17 cellular contexts compared by ENCODE assay signal in genomic region chr6:97473979-97474378, GRCh38.
A peak's percentile ranks its signal among the peaks of the same experiment; 100 is the strongest.
DNase-seq lines count a peak whose midpoint lies in the region; ATAC-seq, FAIRE-seq and TF ChIP-seq lines count a peak whose summit lies in the region.
"Had no signal": no experiment of that assay in that cellular context is flagged by ENCODE, and none has a peak within 500 bp of the region (broad histone marks: within the 10 kb centered on the region; RNA-seq: fewer than 3 reads in every experiment).

No MANE protein-coding gene starts in this region.

- H2BK120ac ChIP-seq in mesendoderm (ENCODE audit: low read depth, low read length) = no peak overlapping the region

- no peaks in the 10 kb centered on the region for H3K36me3 ChIP-seq in mesendoderm (ENCODE audit: control insufficient read depth, insufficient read depth, low read length)
- H3K36me3 ChIP-seq in prostate gland = no peaks in the 10 kb centered on the region
- H3K36me3 ChIP-seq: BE2C had no signal

- no peak overlapping the region for H3K4ac ChIP-seq in mesendoderm (ENCODE audit: low read depth, low read length)

- no peak for ATAC-seq in GM18867 (IDR thresholded peaks at IDR 0.05; ENCODE audit: unreplicated experiment)
- ATAC-seq: CD8-positive, alpha-beta T cell had no signal

- TF ChIP-seq POLR2A in prostate gland (IDR thresholded peaks at IDR 0.05) = no peak

- H3K4me3 ChIP-seq in Jurkat, Clone E6-1 (ENCODE audit: low read length) = no peak overlapping the region
- no peak overlapping the region for H3K4me3 ChIP-seq in mesendoderm (ENCODE audit: low read length)
- H3K4me3 ChIP-seq in prostate gland = no peak overlapping the region

- H3K4me1 ChIP-seq in mesendoderm (ENCODE audit: control insufficient read depth, low read depth, low read length) (no peaks in the 10 kb centered on the region), prostate gland (replicated peaks) (no peaks in the 10 kb centered on the region)
- H3K4me1 ChIP-seq: BE2C, Caco-2 had no signal

- no peak overlapping the region for H3K56ac ChIP-seq in mesendoderm (ENCODE audit: low read length)

- H3K79me1 ChIP-seq in mesendoderm (ENCODE audit: low read length) = no peaks in the 10 kb centered on the region

- peak; percentile 81 for FAIRE-seq in D721Med (lab: Jason Lieb, UNC)
- FAIRE-seq in HTR-8/SVneo (lab: Jason Lieb, UNC) = no peak

- H3K79me2 ChIP-seq in mesendoderm (ENCODE audit: control insufficient read depth, insufficient read depth, low read length) = no peaks in the 10 kb centered on the region

- H3K27ac ChIP-seq in mesendoderm (ENCODE audit: low read depth, low read length) (no peak overlapping the region), prostate gland (no peak overlapping the region)
- H3K27ac ChIP-seq: HL-60 had no signal

- H3K23ac ChIP-seq in mesendoderm (ENCODE audit: low read length) = no peak overlapping the region

- in situ Hi-C loops in SK-MEL-5 (cut with HindIII; ENCODE audit: low pct_unique_long_range_greater_than_20kb, low sequenced_read_pairs) = no loop called here

- H2AK5ac ChIP-seq in mesendoderm (ENCODE audit: low read length) = no peak overlapping the region

- no peak overlapping the region for H4K5ac ChIP-seq in mesendoderm (ENCODE audit: low read length)

- intact Hi-C loops in prostate gland (cut with DNase I) = no loop called here

- TF ChIP-seq CTCF in D721Med (IDR thresholded peaks at IDR 0.05; ENCODE audit: insufficient read depth, missing control alignments) (no peak), prostate gland (IDR thresholded peaks at IDR 0.05) (no peak)

- no peak overlapping the region for H3K9ac ChIP-seq in mesendoderm (ENCODE audit: low read length)

- H3K27me3 ChIP-seq in mesendoderm (ENCODE audit: insufficient read depth, low read length, poor library complexity) (no peaks in the 10 kb centered on the region), prostate gland (replicated peaks; ENCODE audit: insufficient read depth) (no peaks in the 10 kb centered on the region)
- H3K27me3 ChIP-seq: BE2C had no signal

- H4K8ac ChIP-seq in mesendoderm (ENCODE audit: low read depth, low read length) = no peak overlapping the region

- H2BK15ac ChIP-seq in mesendoderm (replicated peaks; ENCODE audit: low read depth) = no peak overlapping the region

- H3K9me3 ChIP-seq in prostate gland = no peaks in the 10 kb centered on the region
- H3K9me3 ChIP-seq: BE2C, Caco-2 had no signal

- no peak overlapping the region for H3K4me2 ChIP-seq in mesendoderm (ENCODE audit: low read length)

- H3K18ac ChIP-seq in mesendoderm (ENCODE audit: low read length) = no peak overlapping the region

- no peak overlapping the region for H2BK5ac ChIP-seq in mesendoderm (ENCODE audit: low read length)

- DNase-seq in D721Med (ENCODE audit: insufficient read length, low spot score) (no peak), SK-MEL-5 (ENCODE audit: low read depth, low spot score) (peak; percentile 21), mesendoderm (peak; percentile 35), prostate gland (ENCODE audit: low spot score) (no peak), HTR-8/SVneo (ENCODE audit: insufficient read length, low spot score) (no peak)
- DNase-seq in Jurkat, Clone E6-1 (ENCODE audit: low read depth, low spot score) = peak; percentile 6
- DNase-seq in stimulated activated CD8-positive, alpha-beta memory T cell treated with anti-CD3 and anti-CD28 coated beads, Interleukin-4, amount 100 ng/mL, for 48 hours = no peak
- DNase-seq: BE2C; Caco-2; CD8-positive, alpha-beta T cell; DMS53; GF-D8; H7; HFFc6; KBM-7 had no signal

- no CpG with 5 or more reads among the region's 4 CpGs for WGBS in mesendoderm (ENCODE audit: extremely low coverage, insufficient coverage, low lambda C conversion rate)
- WGBS in prostate gland = 42% methylated on average over 4 of the region's 4 CpGs

Comparison
In these comparisons a context has a peak if more than half of its experiments do, and no peak if none do; other contexts are left out.
1. DNase-seq: peak in Jurkat, Clone E6-1 (single experiment), SK-MEL-5 (single experiment) and mesendoderm (single experiment); none in D721Med (single experiment), prostate gland (single experiment), stimulated activated CD8-positive, alpha-beta memory T cell treated with anti-CD3 and anti-CD28 coated beads, Interleukin-4, amount 100 ng/mL, for 48 hours (single experiment) and HTR-8/SVneo (single experiment).